17 cellular contexts compared by ENCODE assay signal in genomic region chr18:61554946-61555361, GRCh38.
DNase-seq lines count a peak whose midpoint lies in the region; ATAC-seq and TF ChIP-seq lines count a peak whose summit lies in the region.
"Had no signal": no experiment of that assay in that cellular context is flagged by ENCODE, and none has a peak within 500 bp of the region (broad histone marks: within the 10 kb centered on the region; RNA-seq: fewer than 3 reads in every experiment).

No MANE protein-coding gene starts in this region.

- no peak overlapping the region for H4K5ac ChIP-seq in mesendoderm (ENCODE audit: low read length)

- H3K9ac ChIP-seq in mammary epithelial cell (ENCODE audit: insufficient read depth, low read length) (no peak overlapping the region), mesendoderm (ENCODE audit: low read length) (no peak overlapping the region)

- H3K4me2 ChIP-seq in mammary epithelial cell (ENCODE audit: insufficient read depth, low read depth, low read length) = no peak overlapping the region
- no peak overlapping the region for H3K4me2 ChIP-seq in mesendoderm (ENCODE audit: low read length)

- intact Hi-C loops in mammary epithelial cell (cut with micrococcal nuclease) = no loop called here
- intact Hi-C loops in breast epithelium (cut with DNase I; ENCODE audit: low total_unique reads) = no loop called here

- no peak overlapping the region for H2BK15ac ChIP-seq in mesendoderm (replicated peaks; ENCODE audit: low read depth)

- H3K4me1 Mint-ChIP-seq in activated T-helper 17 cell treated with anti-CD3 and anti-CD28 coated beads, Interleukin-2, amount 50 U/mL, for 72 hours = no peaks in the 10 kb centered on the region

- no peak overlapping the region for H3K27ac ChIP-seq in mammary epithelial cell (ENCODE audit: insufficient read depth, low read depth, low read length)
- no peak overlapping the region for H3K27ac ChIP-seq in breast epithelium
- H3K27ac ChIP-seq in mesendoderm (ENCODE audit: low read depth, low read length) = no peak overlapping the region
- H3K27ac ChIP-seq in thymus (ENCODE audit: low read depth) = no peak overlapping the region
- H3K27ac ChIP-seq: esophagus squamous epithelium, ovary, SK-N-MC, skin epidermis had no signal

- H3K27me3 Mint-ChIP-seq in activated T-helper 17 cell treated with anti-CD3 and anti-CD28 coated beads, Interleukin-2, amount 50 U/mL, for 72 hours = peaks cover 7% of the 10 kb centered on the region

- H3K27ac Mint-ChIP-seq in activated T-helper 17 cell treated with anti-CD3 and anti-CD28 coated beads, Interleukin-2, amount 50 U/mL, for 72 hours = peak overlapping the region; percentile 77
- H3K27ac Mint-ChIP-seq: HFFc6 had no signal

- H3K36me3 ChIP-seq in mammary epithelial cell (ENCODE audit: insufficient read depth, low read length) (no peaks in the 10 kb centered on the region), breast epithelium (no peaks in the 10 kb centered on the region), mesendoderm (ENCODE audit: control insufficient read depth, insufficient read depth, low read length) (no peaks in the 10 kb centered on the region), thymus (ENCODE audit: control insufficient read depth, insufficient read depth) (no peaks in the 10 kb centered on the region)
- H3K36me3 ChIP-seq: esophagus squamous epithelium, ovary had no signal

- H3K4me3 Mint-ChIP-seq in activated T-helper 17 cell treated with anti-CD3 and anti-CD28 coated beads, Interleukin-2, amount 50 U/mL, for 72 hours = peak overlapping the region; percentile 72
- H3K4me3 Mint-ChIP-seq: HFFc6 had no signal

- H3K79me1 ChIP-seq in mesendoderm (ENCODE audit: low read length) = no peaks in the 10 kb centered on the region

- WGBS in mammary epithelial cell (ENCODE audit: low coverage, missing lambda C conversion rate) = 73% methylated on average over 4 of the region's 4 CpGs
- no CpG with 5 or more reads among the region's 4 CpGs for WGBS in mesendoderm (ENCODE audit: extremely low coverage, insufficient coverage, low lambda C conversion rate)
- WGBS in thymus = 61% methylated on average over 4 of the region's 4 CpGs

- H3K23ac ChIP-seq in mesendoderm (ENCODE audit: low read length) = no peak overlapping the region

- no peaks in the 10 kb centered on the region for H3K27me3 ChIP-seq in mammary epithelial cell (ENCODE audit: insufficient read depth, low read length)
- H3K27me3 ChIP-seq in breast epithelium = no peaks in the 10 kb centered on the region
- no peaks in the 10 kb centered on the region for H3K27me3 ChIP-seq in mesendoderm (ENCODE audit: insufficient read depth, low read length, poor library complexity)
- H3K27me3 ChIP-seq in thymus (ENCODE audit: control insufficient read depth, insufficient read depth) = no peaks in the 10 kb centered on the region
- H3K27me3 ChIP-seq: esophagus squamous epithelium, ovary had no signal

- peaks cover 4% of the 10 kb centered on the region for H3K4me1 ChIP-seq in mammary epithelial cell (ENCODE audit: insufficient read depth, low read length)
- H3K4me1 ChIP-seq in breast epithelium = no peaks in the 10 kb centered on the region
- H3K4me1 ChIP-seq in mesendoderm (ENCODE audit: control insufficient read depth, low read depth, low read length) = no peaks in the 10 kb centered on the region
- H3K4me1 ChIP-seq in thymus (ENCODE audit: control insufficient read depth, insufficient read depth, low read length) = no peaks in the 10 kb centered on the region

- H3K18ac ChIP-seq in mesendoderm (ENCODE audit: low read length) = no peak overlapping the region

- no peaks in the 10 kb centered on the region for H4K20me1 ChIP-seq in mammary epithelial cell (ENCODE audit: insufficient read depth, low read length)

- no peak overlapping the region for H2BK120ac ChIP-seq in mesendoderm (ENCODE audit: low read depth, low read length)

- no peak for TF ChIP-seq POLR2A in breast epithelium (IDR thresholded peaks at IDR 0.05)

- peak; percentile 71 for ATAC-seq in activated T-helper 17 cell treated with anti-CD3 and anti-CD28 coated beads, Interleukin-2, amount 50 U/mL, for 72 hours (replicated peaks)

- no peak overlapping the region for H2AK5ac ChIP-seq in mesendoderm (ENCODE audit: low read length)

- no peak overlapping the region for H3K4ac ChIP-seq in mesendoderm (ENCODE audit: low read depth, low read length)

- in situ Hi-C loops in mammary epithelial cell (cut with MboI; ENCODE audit: low sequenced_read_pairs in 2 of 2) = loop anchor here in 1 of 2 donors (10.0 kb wide), 1 partner anchor 340 kb away; the partner anchor contains the start of gene RNF152

- peak; percentile 38 for DNase-seq in mammary epithelial cell
- no peak for DNase-seq in breast epithelium (ENCODE audit: low spot score in 2 of 2)
- DNase-seq in mesendoderm = peak; percentile 9
- DNase-seq in NCI-H2196 treated with DMSO at 0.1 percent for 48 hours (lab: John Stamatoyannopoulos, UW; ENCODE audit: unreplicated experiment) = no peak
- DNase-seq in NCI-H748 treated with DMSO at 0.1 percent for 48 hours (lab: John Stamatoyannopoulos, UW) = no peak
- no peak for DNase-seq in NCI-H2171 (lab: John Stamatoyannopoulos, UW)
- DNase-seq: DMS153, esophagus squamous epithelium, HFFc6, midbrain, NCI-H2081 treated with DMSO at 0.1 percent for 48 hours, NCI-H774 had no signal

- H3K9me3 ChIP-seq in mammary epithelial cell (replicated peaks; ENCODE audit: insufficient read depth, low read length) = peaks cover 3% of the 10 kb centered on the region
- H3K9me3 ChIP-seq in breast epithelium = no peaks in the 10 kb centered on the region
- H3K9me3 ChIP-seq in thymus (ENCODE audit: control insufficient read depth) = no peaks in the 10 kb centered on the region
- H3K9me3 ChIP-seq: esophagus squamous epithelium, ovary had no signal

- H3K56ac ChIP-seq in mesendoderm (ENCODE audit: low read length) = no peak overlapping the region

- CTCF ChIA-PET in mammary epithelial cell (lab: Charles Lee; ENCODE audit: low non-redundant PET) = no interaction called here

- H3K36me3 Mint-ChIP-seq in activated T-helper 17 cell treated with anti-CD3 and anti-CD28 coated beads, Interleukin-2, amount 50 U/mL, for 72 hours (ENCODE audit: low read depth) = peaks cover 6% of the 10 kb centered on the region

- H3K9me3 Mint-ChIP-seq in activated T-helper 17 cell treated with anti-CD3 and anti-CD28 coated beads, Interleukin-2, amount 50 U/mL, for 72 hours = no peaks in the 10 kb centered on the region

- no TSS peak for BruUV-seq in mammary epithelial cell (replicated peaks; lab: Mats Ljungman, UMichigan)

- H4K8ac ChIP-seq in mesendoderm (ENCODE audit: low read depth, low read length) = no peak overlapping the region

- no peak for TF ChIP-seq CTCF in mammary epithelial cell (conservative IDR thresholded peaks at IDR 0.05 in 1 of 2, IDR thresholded peaks at IDR 0.05 in 1 of 2; ENCODE audit: extremely low read depth in 1 of 2, insufficient read depth in 1 of 2, low read depth in 1 of 2, low read length in 2 of 2)
- no peak for TF ChIP-seq CTCF in breast epithelium (IDR thresholded peaks at IDR 0.05)

- no peak overlapping the region for H2AFZ ChIP-seq in mammary epithelial cell (ENCODE audit: low read depth, low read length)

- H3K4me3 ChIP-seq in mammary epithelial cell (replicated peaks in 1 of 3; ENCODE audit: insufficient read depth in 1 of 3, low read depth in 2 of 3, low read length in 3 of 3) = no peak overlapping the region
- no peak overlapping the region for H3K4me3 ChIP-seq in breast epithelium
- H3K4me3 ChIP-seq in mesendoderm (ENCODE audit: low read length) = no peak overlapping the region
- H3K4me3 ChIP-seq in thymus (ENCODE audit: low read length) = peak overlapping the region; percentile 40
- H3K4me3 ChIP-seq: ovary, SK-N-MC had no signal

- H2BK5ac ChIP-seq in mesendoderm (ENCODE audit: low read length) = no peak overlapping the region

- dilution Hi-C loops in mammary epithelial cell (cut with HindIII; ENCODE audit: low sequenced_read_pairs) = no loop called here

- no peaks in the 10 kb centered on the region for H3K79me2 ChIP-seq in mammary epithelial cell (ENCODE audit: insufficient read depth, low read length)
- no peaks in the 10 kb centered on the region for H3K79me2 ChIP-seq in mesendoderm (ENCODE audit: control insufficient read depth, insufficient read depth, low read length)

Comparison
In these comparisons a context has a peak if more than half of its experiments do, and no peak if none do; other contexts are left out.
1. DNase-seq: peak in mammary epithelial cell (single experiment) and mesendoderm (single experiment); none in breast epithelium (0 of 2), NCI-H2196 treated with DMSO at 0.1 percent for 48 hours (single experiment), NCI-H748 treated with DMSO at 0.1 percent for 48 hours (single experiment) and NCI-H2171 (single experiment).